ENCODE assay signal across 26 cellular contexts in the genomic region with DNA sequence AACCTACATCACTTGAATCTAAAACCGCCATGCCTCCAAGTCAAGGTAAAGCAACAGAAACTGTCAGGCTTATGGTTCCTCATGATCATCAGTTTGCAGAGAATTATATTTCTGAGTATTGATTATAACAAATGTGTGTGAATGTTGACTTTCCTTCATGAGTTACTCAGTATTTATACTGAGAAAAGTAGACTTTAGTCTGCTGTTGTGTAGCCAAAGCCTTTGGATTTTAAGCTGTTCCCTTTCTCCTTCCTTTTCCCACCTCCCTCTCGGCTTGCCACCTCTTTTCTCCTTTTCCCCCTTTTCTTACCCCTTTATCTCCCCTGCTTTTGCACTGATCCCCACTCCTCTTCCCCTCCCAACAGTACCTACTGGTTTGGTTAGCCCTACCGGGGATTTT. TPM values are rescaled to one million over a fixed set of nuclear protein-coding genes. Genes with fewer than 3 reads are reported as not detected.
DNase-seq lines count a peak whose midpoint lies in the region; ATAC-seq and TF ChIP-seq lines count a peak whose summit lies in the region.
"Had no signal": no experiment of that assay in that cellular context is flagged by ENCODE, and none has a peak within 500 bp of the region (broad histone marks: within the 10 kb centered on the region; RNA-seq: fewer than 3 reads in every experiment).

No MANE protein-coding gene starts in this region.

- intact Hi-C loops in CD14-positive monocyte (cut with micrococcal nuclease) (no loop called here), activated B cell treated with CpG ODN at 0.5 μM for 24 hours (cut with micrococcal nuclease) (no loop called here)

- CTCF ChIA-PET in activated B cell treated with CpG ODN at 0.5 μM for 24 hours (lab: Charles Lee), result interaction anchor here (1.0 to 3.5 kb wide), 3 partner anchors 9 to 157 kb away, joined by 3 to 16 read pairs (median 10); no protein-coding TSS in a partner anchor
- CTCF ChIA-PET in RWPE1 (lab: Yijun Ruan, JAX), result no interaction called here

- H3K4me1 Mint-ChIP-seq in T-helper 2 cell treated with Interferon-gamma antibody and Interleukin-4, amounts not matched to agents 5 μg/mL and 100 μg/mL, for 36 hours (ENCODE audit: low read depth), result peaks cover 82% of the 10 kb centered on the region
- H3K4me1 Mint-ChIP-seq in CD14-positive monocyte (peaks cover 84% of the 10 kb centered on the region), activated B cell treated with CpG ODN at 0.5 μM for 24 hours (peaks cover 95% of the 10 kb centered on the region), naive B cell (peaks cover 68 to 93% (median 90%) of the 10 kb centered on the region in 3 donors)
- H3K4me1 Mint-ChIP-seq: neural crest cell had no signal

- H3K27me3 Mint-ChIP-seq in T-helper 2 cell treated with Interferon-gamma antibody and Interleukin-4, amounts not matched to agents 5 μg/mL and 100 μg/mL, for 36 hours (ENCODE audit: low read depth), result no peaks in the 10 kb centered on the region
- H3K27me3 Mint-ChIP-seq in CD14-positive monocyte (ENCODE audit: low read depth in 3 of 3) (peaks cover 0 to 2% (median 0%) of the 10 kb centered on the region in 3 donors), activated B cell treated with CpG ODN at 0.5 μM for 24 hours (no peaks in the 10 kb centered on the region), naive B cell (no peaks in the 10 kb centered on the region)

- TF ChIP-seq CTCF in CD14-positive monocyte (IDR thresholded peaks at IDR 0.05) (no peak), activated B cell treated with CpG ODN at 0.5 μM for 24 hours (IDR thresholded peaks at IDR 0.05) (no peak), RWPE1 (conservative IDR thresholded peaks at IDR 0.05; ENCODE audit: low read depth) (no peak)

- H3K36me3 Mint-ChIP-seq in T-helper 2 cell treated with Interferon-gamma antibody and Interleukin-4, amounts not matched to agents 5 μg/mL and 100 μg/mL, for 36 hours (ENCODE audit: low read depth), result peaks cover 35% of the 10 kb centered on the region
- peaks cover 46 to 54% of the 10 kb centered on the region in 2 donors for H3K36me3 Mint-ChIP-seq in CD14-positive monocyte
- peaks cover 40% of the 10 kb centered on the region for H3K36me3 Mint-ChIP-seq in activated B cell treated with CpG ODN at 0.5 μM for 24 hours (ENCODE audit: low read depth)
- H3K36me3 Mint-ChIP-seq in naive B cell, result peaks cover 12 to 24% of the 10 kb centered on the region in 2 donors

- H3K27ac ChIP-seq in RWPE1, result no peak overlapping the region
- H3K27ac ChIP-seq: 22Rv1, esophagus muscularis mucosa, hepatocyte had no signal

- POLR2A ChIA-PET in activated B cell treated with CpG ODN at 0.5 μM for 24 hours (lab: Charles Lee) (interaction anchor here (0.5 to 1.6 kb wide), 3 partner anchors 9 to 96 kb away, joined by 3 read pairs; no protein-coding TSS in a partner anchor), RWPE1 (lab: Yijun Ruan, JAX; ENCODE audit: low non-redundant PET) (no interaction called here)

- peak overlapping the region; percentile 9 for H3K4me3 Mint-ChIP-seq in T-helper 2 cell treated with Interferon-gamma antibody and Interleukin-4, amounts not matched to agents 5 μg/mL and 100 μg/mL, for 36 hours
- peak overlapping the region in 1 of 2 donors; percentile 54 for H3K4me3 Mint-ChIP-seq in CD14-positive monocyte
- no peak overlapping the region for H3K4me3 Mint-ChIP-seq in activated B cell treated with CpG ODN at 0.5 μM for 24 hours
- H3K4me3 Mint-ChIP-seq in naive B cell, result peak overlapping the region in 7 of 8 donors; percentile 10 to 78 (median 62)
- H3K4me3 Mint-ChIP-seq: neural crest cell had no signal

- DNase-seq in T-helper 2 cell treated with Interferon-gamma antibody and Interleukin-4, amounts not matched to agents 5 μg/mL and 100 μg/mL, for 36 hours (ENCODE audit: low spot score), result no peak
- no peak for DNase-seq in T-helper 2 cell
- DNase-seq in CD14-positive monocyte (ENCODE audit: low spot score), result no peak
- no peak for DNase-seq in activated B cell treated with CpG ODN at 0.5 μM for 24 hours
- DNase-seq in naive B cell, result no peak
- no peak for DNase-seq in RWPE1 (ENCODE audit: low spot score)
- no peak for DNase-seq in epidermal melanocyte (ENCODE audit: insufficient read length, low spot score)
- DNase-seq: activated CD8-positive, alpha-beta memory T cell treated with anti-CD3 and anti-CD28 coated beads, Interleukin-2, amount 50 U/mL, for 48 hours; activated effector memory CD4-positive, alpha-beta T cell treated with anti-CD3 and anti-CD28 coated beads, Interleukin-2, amount 50 U/mL, for 16 hours; foreskin melanocyte; NCI-H1048; NCI-H187; NCI-H524 treated with DMSO at 0.1 percent for 48 hours; posterior cingulate gyrus; sigmoid colon; stimulated activated CD8-positive, alpha-beta memory T cell treated with anti-CD3 and anti-CD28 coated beads, Interleukin-4, amount 100 ng/mL, for 48 hours; substantia nigra; upper lobe of left lung had no signal

- ATAC-seq in activated B cell treated with CpG ODN at 0.5 μM for 24 hours (ENCODE audit: low read depth), result no peak
- no peak for ATAC-seq in naive B cell (ENCODE audit: low read depth in 2 of 2)
- no peak for ATAC-seq in GM18520 (IDR thresholded peaks at IDR 0.05; ENCODE audit: unreplicated experiment)

- H3K9me3 Mint-ChIP-seq in T-helper 2 cell treated with Interferon-gamma antibody and Interleukin-4, amounts not matched to agents 5 μg/mL and 100 μg/mL, for 36 hours, result no peaks in the 10 kb centered on the region
- peaks cover 0 to 2% (median 0%) of the 10 kb centered on the region in 7 donors for H3K9me3 Mint-ChIP-seq in CD14-positive monocyte
- H3K9me3 Mint-ChIP-seq in activated B cell treated with CpG ODN at 0.5 μM for 24 hours, result no peaks in the 10 kb centered on the region
- peaks cover 0 to 2% (median 0%) of the 10 kb centered on the region in 7 donors for H3K9me3 Mint-ChIP-seq in naive B cell
- H3K9me3 Mint-ChIP-seq: immature natural killer cell, neural crest cell had no signal

- peak overlapping the region; percentile 57 for H3K27ac Mint-ChIP-seq in T-helper 2 cell treated with Interferon-gamma antibody and Interleukin-4, amounts not matched to agents 5 μg/mL and 100 μg/mL, for 36 hours
- H3K27ac Mint-ChIP-seq in CD14-positive monocyte (peak overlapping the region; percentile 98 to 100 (median 99)), activated B cell treated with CpG ODN at 0.5 μM for 24 hours (peak overlapping the region; percentile 72), naive B cell (peak overlapping the region in 3 of 6 donors; percentile 90 to 98 (median 94))

RNA-seq across cellular contexts. Expression of a gene that starts 20.7 kb away (rescaled TPM):
- polyA plus RNA-seq in CD14-positive monocyte, result 1 to 10 TPM; 1.7 to 2.2 TPM
- total RNA-seq in activated B cell treated with CpG ODN at 0.5 μM for 24 hours, result 29.0 and 32.4 TPM in 2 replicates
- 100 to 1,000 TPM in 5 of 6 donors, 10 to 100 TPM in 1; 70.6 to 229 (median 135) TPM for polyA plus RNA-seq in naive B cell (ENCODE audit: low read depth in 6 of 6)
- total RNA-seq: Daoy, esophagus muscularis mucosa, hepatocyte, LHCN-M2, neural crest cell had no signal
- polyA plus RNA-seq: hepatocyte had no signal

RNA-seq across cellular contexts. Expression of a gene that starts 28.4 kb away (rescaled TPM):
- polyA plus RNA-seq in CD14-positive monocyte (100 to 1,000 TPM; 190 to 288 TPM), naive B cell (ENCODE audit: low read depth in 6 of 6) (100 to 1,000 TPM in 5 of 6 donors, 10 to 100 TPM in 1; 98.3 to 487 (median 158) TPM)
- total RNA-seq in activated B cell treated with CpG ODN at 0.5 μM for 24 hours, result 84.5 and 86.4 TPM in 2 replicates
- total RNA-seq: neural crest cell had no signal

Comparison
In these comparisons a context has a peak if more than half of its experiments do, and no peak if none do; other contexts are left out.
1. RNA of a gene that starts 20.7 kb away (polyA plus RNA-seq): 70.6 to 229 TPM in naive B cell; 1.7 to 2.2 TPM in CD14-positive monocyte; every median in the first group is over 10 times any median in the second.